Comparison of ENCODE assay signal across 8 cellular contexts in genomic region chr10:74871595-74872382, GRCh38.
DNase-seq lines count a peak whose midpoint lies in the region; ATAC-seq and TF ChIP-seq lines count a peak whose summit lies in the region.

No MANE protein-coding gene starts in this region.

- H3K27ac ChIP-seq in epithelial cell of prostate (peak overlapping the region; percentile 48), tibial artery (no peak overlapping the region)

- H3K4me3 ChIP-seq in tibial artery = no peak overlapping the region

- H3K4me1 ChIP-seq in tibial artery = peaks cover 0 to 35% (median 2%) of the 10 kb centered on the region in 4 donors

- DNase-seq in GM13977 (ENCODE audit: low spot score) (peak; percentile 50), GM20000 (ENCODE audit: low spot score) (peak; percentile 57), epithelial cell of prostate (ENCODE audit: low read depth, low spot score) (peak; percentile 66), NCI-H1417 treated with DMSO at 0.1 percent for 48 hours (lab: John Stamatoyannopoulos, UW) (no peak), tibial artery (no peak), hippocampal formation (lab: John Stamatoyannopoulos, UW) (no peak), NCI-H446 (lab: John Stamatoyannopoulos, UW) (no peak)

- no peaks in the 10 kb centered on the region for H3K9me3 ChIP-seq in tibial artery

- ATAC-seq in HG03432 (IDR thresholded peaks at IDR 0.05; ENCODE audit: unreplicated experiment) = peak; percentile 87

- TF ChIP-seq CTCF in GM13977 (IDR thresholded peaks at IDR 0.05; ENCODE audit: extremely low read depth, insufficient read depth, missing control alignments) (no peak), GM20000 (IDR thresholded peaks at IDR 0.05; ENCODE audit: extremely low read depth, missing control alignments) (no peak), tibial artery (IDR thresholded peaks at IDR 0.05) (no peak)

- in situ Hi-C loops in GM13977 (cut with MboI; ENCODE audit: low pct_unique_long_range_greater_than_20kb, low sequenced_read_pairs, unreplicated experiment) = no loop called here

- no peaks in the 10 kb centered on the region for H3K27me3 ChIP-seq in tibial artery

- intact Hi-C loops in tibial artery (cut with DNase I; ENCODE audit: low total_unique reads) = loop anchor here (10.0 kb wide), 1 partner anchor 133 kb away; no protein-coding TSS in a partner anchor

- no peaks in the 10 kb centered on the region for H3K36me3 ChIP-seq in tibial artery

Comparison
In these comparisons a context has a peak if more than half of its experiments do, and no peak if none do; other contexts are left out.
1. DNase-seq: peak in GM13977 (single experiment), GM20000 (single experiment) and epithelial cell of prostate (single experiment); none in NCI-H1417 treated with DMSO at 0.1 percent for 48 hours (single experiment), tibial artery (0 of 2), hippocampal formation (0 of 2) and NCI-H446 (0 of 2).